11 cellular contexts compared by ENCODE assay signal in genomic region chr7:142741932-142742331, GRCh38. TPM values are rescaled to one million over a fixed set of nuclear protein-coding genes. Genes with fewer than 3 reads are reported as not detected.
"Had no signal": no experiment of that assay in that cellular context is flagged by ENCODE, and none has a peak within 500 bp of the region (broad histone marks: within the 10 kb centered on the region; RNA-seq: fewer than 3 reads in every experiment).

No MANE protein-coding gene starts in this region.

RNA-seq across cellular contexts. Expression of gene PRSS1, which starts 7.3 kb away (rescaled TPM):
- total RNA-seq: activated CD4-positive, alpha-beta memory T cell treated with anti-CD3 and anti-CD28 coated beads, Interleukin-2, amount 10 ng/mL, durations not matched to agents 7 days and 5 days; activated CD8-positive, alpha-beta memory T cell treated with anti-CD3 and anti-CD28 coated beads, Interleukin-2, amount 10 ng/mL, durations not matched to agents 7 days and 5 days; ascending aorta; breast epithelium; MCF 10A; OCI-LY7; SJCRH30; T-helper 1 cell treated with Interleukin-12 subunit alpha and Interleukin-12 subunit beta and Interleukin-4 antibody, amounts not matched to agents 30 ng/mL and 1 ng/mL, for 36 hours; T-helper 2 cell treated with Interferon-gamma antibody and Interleukin-4, amounts not matched to agents 100 ng/mL and 5 ng/mL, for 36 hours had no signal
- polyA plus RNA-seq: IgD-negative memory B cell had no signal

RNA-seq across cellular contexts. Expression of gene PRSS2, which starts 28.8 kb away (rescaled TPM):
- total RNA-seq: activated CD4-positive, alpha-beta memory T cell treated with anti-CD3 and anti-CD28 coated beads, Interleukin-2, amount 10 ng/mL, durations not matched to agents 7 days and 5 days; activated CD8-positive, alpha-beta memory T cell treated with anti-CD3 and anti-CD28 coated beads, Interleukin-2, amount 10 ng/mL, durations not matched to agents 7 days and 5 days; ascending aorta; breast epithelium; MCF 10A; PC-9; SJCRH30; T-helper 1 cell treated with Interleukin-12 subunit alpha and Interleukin-12 subunit beta and Interleukin-4 antibody, amounts not matched to agents 30 ng/mL and 1 ng/mL, for 36 hours; T-helper 2 cell treated with Interferon-gamma antibody and Interleukin-4, amounts not matched to agents 100 ng/mL and 5 ng/mL, for 36 hours had no signal
- polyA plus RNA-seq: IgD-negative memory B cell had no signal
